1 cellular context compared by ENCODE assay signal in genomic region chr9:129442791-129443511, GRCh38.
A peak's percentile ranks its signal among the peaks of the same experiment; 100 is the strongest.
TF ChIP-seq lines count a peak whose summit lies in the region.

No MANE protein-coding gene starts in this region.

TF ChIP-seq in HepG2, 621 proteins besides CTCF, POLR2A, EP300 and RAD21 (continued from another document and continues in another):
- TF ChIP-seq BCL3 (CRISPR knock-in tag; IDR thresholded peaks at IDR 0.05) (no peak), HMGA1 (CRISPR knock-in tag; conservative IDR thresholded peaks at IDR 0.05) (no peak), HOXA7 (CRISPR knock-in tag; IDR thresholded peaks at IDR 0.05) (no peak), SPEN (CRISPR knock-in tag; IDR thresholded peaks at IDR 0.05; ENCODE audit: low read depth) (peak; percentile 95; the same call in 1 of the 2 replicates), TEF (CRISPR knock-in tag; IDR thresholded peaks at IDR 0.05) (no peak), NFE2 (CRISPR knock-in tag; IDR thresholded peaks at IDR 0.05) (no peak), ZNF18 (CRISPR knock-in tag; IDR thresholded peaks at IDR 0.05; ENCODE audit: insufficient replicate concordance) (no peak), ZNF703 (CRISPR knock-in tag; IDR thresholded peaks at IDR 0.05; ENCODE audit: borderline replicate concordance) (no peak), DPF2 (CRISPR knock-in tag; IDR thresholded peaks at IDR 0.05; ENCODE audit: borderline replicate concordance, low read depth) (peak; percentile 58; the same call in 1 of the 2 replicates), PITX1 (CRISPR knock-in tag; IDR thresholded peaks at IDR 0.05) (0 out of 2 replicates have a peak, but pooled peaks have one; percentile 50), MED8 (CRISPR knock-in tag; IDR thresholded peaks at IDR 0.05; ENCODE audit: insufficient replicate concordance) (peak; percentile 52), ZFAT (CRISPR knock-in tag; conservative IDR thresholded peaks at IDR 0.05) (no peak), ZNF687 (CRISPR knock-in tag; IDR thresholded peaks at IDR 0.05) (peak; percentile 89), ZSCAN9 (CRISPR knock-in tag; IDR thresholded peaks at IDR 0.05; ENCODE audit: borderline replicate concordance) (0 out of 2 replicates have a peak, but pooled peaks have one; percentile 43), ZUFSP (CRISPR knock-in tag; IDR thresholded peaks at IDR 0.05; ENCODE audit: borderline replicate concordance) (no peak), PREB (CRISPR knock-in tag; IDR thresholded peaks at IDR 0.05) (no peak), BRF2 (CRISPR knock-in tag; IDR thresholded peaks at IDR 0.05) (no peak), KLF13 (CRISPR knock-in tag; IDR thresholded peaks at IDR 0.05) (no peak), ZNF639 (CRISPR knock-in tag; conservative IDR thresholded peaks at IDR 0.05) (0 out of 2 replicates have a peak, but pooled peaks have one; percentile 47), RAD51 (IDR thresholded peaks at IDR 0.05; ENCODE audit: borderline replicate concordance) (no peak), BHLHE40 (IDR thresholded peaks at IDR 0.05; ENCODE audit: low read length) (peak; percentile 98), RARG (CRISPR knock-in tag; IDR thresholded peaks at IDR 0.05; ENCODE audit: low read depth) (no peak), SMAD9 (CRISPR knock-in tag; IDR thresholded peaks at IDR 0.05) (no peak), FOXK2 (IDR thresholded peaks at IDR 0.05) (no peak), ZKSCAN1 (IDR thresholded peaks at IDR 0.05; ENCODE audit: low read length) (no peak), GTF2F1 (IDR thresholded peaks at IDR 0.05; ENCODE audit: low read length) (no peak), TOPORS (CRISPR knock-in tag; IDR thresholded peaks at IDR 0.05) (no peak), ZNF567 (CRISPR knock-in tag; IDR thresholded peaks at IDR 0.05; ENCODE audit: borderline replicate concordance) (0 out of 2 replicates have a peak, but pooled peaks have one; percentile 70), ZNF317 (CRISPR knock-in tag; IDR thresholded peaks at IDR 0.05) (peak; percentile 64; the same call in 1 of the 2 replicates), SMYD3 (CRISPR knock-in tag; IDR thresholded peaks at IDR 0.05) (no peak), MZF1 (CRISPR knock-in tag; IDR thresholded peaks at IDR 0.05; ENCODE audit: borderline replicate concordance) (no peak), TBX3 (IDR thresholded peaks at IDR 0.05; ENCODE audit: borderline replicate concordance) (0 out of 2 replicates have a peak, but pooled peaks have one; percentile 16), MTF2 (CRISPR knock-in tag; IDR thresholded peaks at IDR 0.05; ENCODE audit: borderline replicate concordance) (no peak), ATF1 (CRISPR knock-in tag; IDR thresholded peaks at IDR 0.05) (no peak), HNRNPL (IDR thresholded peaks at IDR 0.05; ENCODE audit: low read depth, low read length) (peak; percentile 84), POLR2AphosphoS5 (IDR thresholded peaks at IDR 0.05; ENCODE audit: low read depth, low read length) (peak; percentile 66), DNMT3B (CRISPR knock-in tag; conservative IDR thresholded peaks at IDR 0.05) (no peak), ZNF614 (CRISPR knock-in tag; IDR thresholded peaks at IDR 0.05; ENCODE audit: borderline replicate concordance) (no peak), ZBTB26 (CRISPR knock-in tag; IDR thresholded peaks at IDR 0.05; ENCODE audit: borderline replicate concordance) (no peak), MYC (CRISPR knock-in tag; IDR thresholded peaks at IDR 0.05; ENCODE audit: borderline replicate concordance) (peak; percentile 85; the same call in 1 of the 2 replicates), AHDC1 (CRISPR knock-in tag; IDR thresholded peaks at IDR 0.05; ENCODE audit: borderline replicate concordance) (peak; percentile 61; the same call in 1 of the 2 replicates)
